In the genomic region with DNA sequence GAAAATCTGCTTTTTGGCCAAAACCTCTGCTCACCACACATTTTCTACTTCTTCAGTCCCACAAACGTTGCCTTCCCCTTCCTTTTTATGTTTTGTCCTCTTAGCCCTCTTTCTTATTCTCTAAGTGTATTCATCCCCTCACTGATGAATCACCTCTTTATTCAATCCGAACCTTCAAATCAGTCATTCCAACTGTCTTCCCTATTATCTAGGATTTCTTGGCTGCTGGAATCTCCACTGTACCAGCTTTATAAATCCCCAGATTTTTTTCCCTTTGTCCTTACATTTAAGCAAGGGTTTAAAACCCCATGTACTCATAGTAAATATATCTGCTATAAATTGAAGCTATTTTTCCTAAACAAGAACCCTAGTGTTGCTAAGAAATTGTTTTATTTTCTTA, we compare ENCODE assay signal across 26 cellular contexts.
"Had no signal": no experiment of that assay in that cellular context is flagged by ENCODE, and none has a peak within 500 bp of the region (broad histone marks: within the 10 kb centered on the region; RNA-seq: fewer than 3 reads in every experiment).

No MANE protein-coding gene starts in this region.

- H3K27ac Mint-ChIP-seq: activated naive CD4-positive, alpha-beta T cell treated with anti-CD3 and anti-CD28 coated beads, Interleukin-2, amount 50 U/mL, for 72 hours; activated T-cell treated with anti-CD3 and anti-CD28 coated beads, Interleukin-2, amount 50 U/mL, for 72 hours; memory B cell; naive thymus-derived CD4-positive, alpha-beta T cell had no signal

- H3K9me3 ChIP-seq: right lobe of liver, tibial nerve had no signal

- H3K27me3 Mint-ChIP-seq: memory B cell; naive thymus-derived CD4-positive, alpha-beta T cell had no signal

- H3K9me3 Mint-ChIP-seq: activated naive CD4-positive, alpha-beta T cell treated with anti-CD3 and anti-CD28 coated beads, Interleukin-2, amount 50 U/mL, for 72 hours; activated T-cell treated with anti-CD3 and anti-CD28 coated beads, Interleukin-2, amount 50 U/mL, for 72 hours; naive thymus-derived CD4-positive, alpha-beta T cell had no signal

- H3K4me1 Mint-ChIP-seq: memory B cell; naive thymus-derived CD4-positive, alpha-beta T cell had no signal

- H3K27me3 ChIP-seq: brain microvascular endothelial cell, dorsolateral prefrontal cortex, right lobe of liver, tibial nerve had no signal

- DNase-seq: activated CD4-positive, alpha-beta T cell treated with anti-CD3 and anti-CD28 coated beads for 4 hours; activated CD4-positive, alpha-beta T cell treated with anti-CD3 and anti-CD28 coated beads, Interleukin-2, amount 50 U/mL, for 4 hours; activated naive CD4-positive, alpha-beta T cell; activated T-cell treated with anti-CD3 and anti-CD28 coated beads for 4 hours; activated T-cell treated with anti-CD3 and anti-CD28 coated beads, Interleukin-2, amount 50 U/mL, for 72 hours; anterior cingulate cortex; brain microvascular endothelial cell; dorsolateral prefrontal cortex; effector memory CD4-positive, alpha-beta T cell; erythroblast; head of caudate nucleus; hippocampal formation; kidney; left colon; midbrain; naive thymus-derived CD4-positive, alpha-beta T cell; nucleus accumbens; posterior cingulate gyrus; right lobe of liver; stimulated activated CD4-positive, alpha-beta T cell treated with anti-CD3 and anti-CD28 coated beads, Interleukin-2, amount 100 ng/mL, for 48 hours; stimulated activated naive CD4-positive, alpha-beta T cell treated with Interleukin-2 at 50 U/mL for 16 hours had no signal

- H3K36me3 Mint-ChIP-seq: activated naive CD4-positive, alpha-beta T cell treated with anti-CD3 and anti-CD28 coated beads, Interleukin-2, amount 50 U/mL, for 72 hours; memory B cell; naive thymus-derived CD4-positive, alpha-beta T cell had no signal

- H3K4me3 Mint-ChIP-seq: activated T-cell treated with anti-CD3 and anti-CD28 coated beads, Interleukin-2, amount 50 U/mL, for 72 hours; memory B cell; naive thymus-derived CD4-positive, alpha-beta T cell had no signal

- H3K36me3 ChIP-seq: brain microvascular endothelial cell, right lobe of liver, tibial nerve had no signal

- H3K27ac ChIP-seq: brain microvascular endothelial cell, coronary artery, right lobe of liver, tibial nerve, VCaP had no signal

- H3K4me1 ChIP-seq: right lobe of liver had no signal

- H3K4me3 ChIP-seq: coronary artery, dorsolateral prefrontal cortex, right lobe of liver, tibial nerve had no signal

- ATAC-seq: activated naive CD4-positive, alpha-beta T cell treated with anti-CD3 and anti-CD28 coated beads, Interleukin-2, amount 50 U/mL, for 72 hours; activated T-cell treated with anti-CD3 and anti-CD28 coated beads, Interleukin-2, amount 50 U/mL, for 72 hours; left colon; naive thymus-derived CD4-positive, alpha-beta T cell; right lobe of liver had no signal
